Comparison of ENCODE assay signal across 1 cellular context in the genomic region with DNA sequence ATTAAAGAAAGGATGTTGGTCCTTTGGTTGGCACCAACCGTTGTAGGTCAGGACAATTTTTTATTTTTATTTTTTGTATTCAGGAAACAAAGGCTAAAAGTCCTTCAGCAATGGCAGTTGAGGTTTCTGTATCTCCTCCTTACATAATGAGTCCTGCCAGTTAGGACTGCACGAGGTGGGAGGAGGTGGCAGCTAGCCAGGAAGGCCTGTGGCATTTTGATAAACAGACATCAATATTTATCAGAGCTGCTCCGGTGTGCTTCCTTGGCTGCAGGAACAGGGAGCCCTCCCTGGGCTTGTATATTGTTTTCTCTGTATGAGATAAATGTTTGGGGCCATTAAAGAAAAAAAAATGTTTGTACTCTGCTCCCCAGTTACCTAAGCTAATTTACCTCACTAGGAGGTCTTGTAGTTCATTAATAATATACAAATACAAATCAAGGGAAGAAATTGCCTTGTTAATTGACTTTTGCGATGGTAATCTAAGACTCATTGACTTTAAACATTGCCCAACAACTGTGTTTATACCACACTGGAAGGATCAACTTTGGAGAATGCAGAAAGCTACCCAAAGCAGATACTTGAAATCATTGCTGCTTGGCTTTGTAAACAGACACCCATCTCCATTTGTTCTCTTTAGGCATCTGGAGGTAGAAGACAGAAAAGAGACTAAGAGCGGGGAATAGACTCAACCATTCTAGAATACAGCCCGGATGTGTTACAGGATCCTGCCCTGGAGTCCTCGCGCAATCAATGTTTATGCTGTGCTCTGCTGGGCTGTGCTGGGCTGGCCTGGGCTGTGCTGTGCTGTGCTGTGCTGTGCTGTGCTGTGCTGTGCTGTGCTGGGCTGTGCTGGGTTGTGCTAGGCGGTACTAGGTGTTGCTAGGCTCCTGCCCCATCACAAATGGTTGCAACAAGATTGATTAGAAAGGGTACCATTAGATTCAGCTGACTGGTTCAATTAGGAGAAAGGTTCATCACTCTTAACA.
TF ChIP-seq lines count a peak whose summit lies in the region.

No MANE protein-coding gene starts in this region.

TF ChIP-seq in K562, 482 proteins besides CTCF, POLR2A, EP300 and RAD21 (continues in another document):
- no peak for TF ChIP-seq ZNF23 (CRISPR knock-in tag; IDR thresholded peaks at IDR 0.05)
- TF ChIP-seq FIP1L1 (IDR thresholded peaks at IDR 0.05; ENCODE audit: low read depth, low read length, poor library complexity, severe bottlenecking): no peak
- TF ChIP-seq, protein P1, sequence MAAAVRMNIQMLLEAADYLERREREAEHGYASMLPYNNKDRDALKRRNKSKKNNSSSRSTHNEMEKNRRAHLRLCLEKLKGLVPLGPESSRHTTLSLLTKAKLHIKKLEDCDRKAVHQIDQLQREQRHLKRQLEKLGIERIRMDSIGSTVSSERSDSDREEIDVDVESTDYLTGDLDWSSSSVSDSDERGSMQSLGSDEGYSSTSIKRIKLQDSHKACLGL (CRISPR knock-in tag; IDR thresholded peaks at IDR 0.05; ENCODE audit: borderline replicate concordance, poor library complexity, severe bottlenecking): no peak
- no peak for TF ChIP-seq KLF6 (CRISPR knock-in tag; IDR thresholded peaks at IDR 0.05; ENCODE audit: borderline replicate concordance)
- no peak for TF ChIP-seq NR2F6 (CRISPR knock-in tag; IDR thresholded peaks at IDR 0.05)
- no peak for TF ChIP-seq E2F6 (IDR thresholded peaks at IDR 0.05; ENCODE audit: borderline replicate concordance in 1 of 2, extremely low read depth in 1 of 2, insufficient read depth in 1 of 2, insufficient read length in 1 of 2, low read depth in 1 of 2, low read length in 1 of 2, poor library complexity in 1 of 2, severe bottlenecking in 1 of 2)
- TF ChIP-seq SLC30A9 (CRISPR knock-in tag; IDR thresholded peaks at IDR 0.05): no peak
- no peak for TF ChIP-seq TAF15 (IDR thresholded peaks at IDR 0.05; ENCODE audit: low read depth, low read length)
- TF ChIP-seq ZNF263 (CRISPR knock-in tag; IDR thresholded peaks at IDR 0.05; ENCODE audit: borderline replicate concordance): no peak
- no peak for TF ChIP-seq POLR2H (tag; IDR thresholded peaks at IDR 0.05; ENCODE audit: low read depth)
- TF ChIP-seq RBM25 (IDR thresholded peaks at IDR 0.05; ENCODE audit: low read depth, low read length, severe bottlenecking): peak; percentile 60
- TF ChIP-seq PHF8 (IDR thresholded peaks at IDR 0.05; ENCODE audit: borderline replicate concordance, low read length): no peak
- TF ChIP-seq ZBTB7A (IDR thresholded peaks at IDR 0.05; ENCODE audit: borderline replicate concordance, control insufficient read depth, low read depth, low read length): no peak
- TF ChIP-seq NRF1 (conservative IDR thresholded peaks at IDR 0.05 in 1 of 2, IDR thresholded peaks at IDR 0.05 in 1 of 2): peak; percentile 46 to 47; a peak in 3 of 4 replicates
- no peak for TF ChIP-seq FUS (optimal IDR thresholded peaks at IDR 0.05; ENCODE audit: low read depth, low read length)
- TF ChIP-seq FOXK2 (conservative IDR thresholded peaks at IDR 0.05 in 1 of 2, IDR thresholded peaks at IDR 0.05 in 1 of 2; ENCODE audit: low read depth in 2 of 2): 0 out of 4 replicates have a peak, but pooled peaks of 1 of the 2 experiments have one; percentile 11
- TF ChIP-seq SAFB (IDR thresholded peaks at IDR 0.05; ENCODE audit: borderline replicate concordance, low read depth, low read length): no peak
- no peak for TF ChIP-seq TEAD1 (CRISPR knock-in tag; IDR thresholded peaks at IDR 0.05)
- TF ChIP-seq, protein P2, sequence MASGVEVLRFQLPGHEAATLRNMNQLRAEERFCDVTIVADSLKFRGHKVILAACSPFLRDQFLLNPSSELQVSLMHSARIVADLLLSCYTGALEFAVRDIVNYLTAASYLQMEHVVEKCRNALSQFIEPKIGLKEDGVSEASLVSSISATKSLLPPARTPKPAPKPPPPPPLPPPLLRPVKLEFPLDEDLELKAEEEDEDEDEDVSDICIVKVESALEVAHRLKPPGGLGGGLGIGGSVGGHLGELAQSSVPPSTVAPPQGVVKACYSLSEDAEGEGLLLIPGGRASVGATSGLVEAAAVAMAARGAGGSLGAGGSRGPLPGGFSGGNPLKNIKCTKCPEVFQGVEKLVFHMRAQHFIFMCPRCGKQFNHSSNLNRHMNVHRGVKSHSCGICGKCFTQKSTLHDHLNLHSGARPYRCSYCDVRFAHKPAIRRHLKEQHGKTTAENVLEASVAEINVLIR (CRISPR knock-in tag; IDR thresholded peaks at IDR 0.05): no peak
- TF ChIP-seq, protein P3, sequence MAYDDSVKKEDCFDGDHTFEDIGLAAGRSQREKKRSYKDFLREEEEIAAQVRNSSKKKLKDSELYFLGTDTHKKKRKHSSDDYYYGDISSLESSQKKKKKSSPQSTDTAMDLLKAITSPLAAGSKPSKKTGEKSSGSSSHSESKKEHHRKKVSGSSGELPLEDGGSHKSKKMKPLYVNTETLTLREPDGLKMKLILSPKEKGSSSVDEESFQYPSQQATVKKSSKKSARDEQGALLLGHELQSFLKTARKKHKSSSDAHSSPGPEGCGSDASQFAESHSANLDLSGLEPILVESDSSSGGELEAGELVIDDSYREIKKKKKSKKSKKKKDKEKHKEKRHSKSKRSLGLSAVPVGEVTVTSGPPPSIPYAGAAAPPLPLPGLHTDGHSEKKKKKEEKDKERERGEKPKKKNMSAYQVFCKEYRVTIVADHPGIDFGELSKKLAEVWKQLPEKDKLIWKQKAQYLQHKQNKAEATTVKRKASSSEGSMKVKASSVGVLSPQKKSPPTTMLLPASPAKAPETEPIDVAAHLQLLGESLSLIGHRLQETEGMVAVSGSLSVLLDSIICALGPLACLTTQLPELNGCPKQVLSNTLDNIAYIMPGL (CRISPR knock-in tag; IDR thresholded peaks at IDR 0.05): no peak
- TF ChIP-seq ZNF12 (CRISPR knock-in tag; IDR thresholded peaks at IDR 0.05): no peak
- TF ChIP-seq, protein P4, sequence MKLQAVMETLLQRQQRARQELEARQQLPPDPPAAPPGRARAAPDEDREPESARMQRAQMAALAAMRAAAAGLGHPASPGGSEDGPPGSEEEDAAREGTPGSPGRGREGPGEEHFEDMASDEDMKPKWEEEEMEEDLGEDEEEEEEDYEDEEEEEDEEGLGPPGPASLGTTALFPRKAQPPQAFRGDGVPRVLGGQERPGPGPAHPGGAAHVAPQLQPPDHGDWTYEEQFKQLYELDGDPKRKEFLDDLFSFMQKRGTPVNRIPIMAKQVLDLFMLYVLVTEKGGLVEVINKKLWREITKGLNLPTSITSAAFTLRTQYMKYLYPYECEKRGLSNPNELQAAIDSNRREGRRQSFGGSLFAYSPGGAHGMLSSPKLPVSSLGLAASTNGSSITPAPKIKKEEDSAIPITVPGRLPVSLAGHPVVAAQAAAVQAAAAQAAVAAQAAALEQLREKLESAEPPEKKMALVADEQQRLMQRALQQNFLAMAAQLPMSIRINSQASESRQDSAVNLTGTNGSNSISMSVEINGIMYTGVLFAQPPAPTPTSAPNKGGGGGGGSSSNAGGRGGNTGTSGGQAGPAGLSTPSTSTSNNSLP (IDR thresholded peaks at IDR 0.05; ENCODE audit: borderline replicate concordance, low read depth, low read length): no peak
- TF ChIP-seq SMARCC2 (IDR thresholded peaks at IDR 0.05; ENCODE audit: low read depth): peak; percentile 80; the same call in 1 of the 2 replicates
- no peak for TF ChIP-seq CREBBP (IDR thresholded peaks at IDR 0.05; ENCODE audit: low read depth, low read length)
- no peak for TF ChIP-seq ERF (CRISPR knock-in tag; IDR thresholded peaks at IDR 0.05)
- TF ChIP-seq ZNF324 (CRISPR knock-in tag; IDR thresholded peaks at IDR 0.05): no peak
- TF ChIP-seq HMG20B (CRISPR knock-in tag; IDR thresholded peaks at IDR 0.05): no peak
- peak; percentile 76 for TF ChIP-seq MBD2 (IDR thresholded peaks at IDR 0.05; ENCODE audit: borderline replicate concordance, low read depth)
- TF ChIP-seq, protein P5, sequence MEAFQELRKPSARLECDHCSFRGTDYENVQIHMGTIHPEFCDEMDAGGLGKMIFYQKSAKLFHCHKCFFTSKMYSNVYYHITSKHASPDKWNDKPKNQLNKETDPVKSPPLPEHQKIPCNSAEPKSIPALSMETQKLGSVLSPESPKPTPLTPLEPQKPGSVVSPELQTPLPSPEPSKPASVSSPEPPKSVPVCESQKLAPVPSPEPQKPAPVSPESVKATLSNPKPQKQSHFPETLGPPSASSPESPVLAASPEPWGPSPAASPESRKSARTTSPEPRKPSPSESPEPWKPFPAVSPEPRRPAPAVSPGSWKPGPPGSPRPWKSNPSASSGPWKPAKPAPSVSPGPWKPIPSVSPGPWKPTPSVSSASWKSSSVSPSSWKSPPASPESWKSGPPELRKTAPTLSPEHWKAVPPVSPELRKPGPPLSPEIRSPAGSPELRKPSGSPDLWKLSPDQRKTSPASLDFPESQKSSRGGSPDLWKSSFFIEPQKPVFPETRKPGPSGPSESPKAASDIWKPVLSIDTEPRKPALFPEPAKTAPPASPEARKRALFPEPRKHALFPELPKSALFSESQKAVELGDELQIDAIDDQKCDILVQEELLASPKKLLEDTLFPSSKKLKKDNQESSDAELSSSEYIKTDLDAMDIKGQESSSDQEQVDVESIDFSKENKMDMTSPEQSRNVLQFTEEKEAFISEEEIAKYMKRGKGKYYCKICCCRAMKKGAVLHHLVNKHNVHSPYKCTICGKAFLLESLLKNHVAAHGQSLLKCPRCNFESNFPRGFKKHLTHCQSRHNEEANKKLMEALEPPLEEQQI (IDR thresholded peaks at IDR 0.05): no peak
- TF ChIP-seq ZNF384 (IDR thresholded peaks at IDR 0.05; ENCODE audit: low read depth, low read length): 0 out of 2 replicates have a peak, but pooled peaks have one; percentile 24
- TF ChIP-seq XRCC4 (IDR thresholded peaks at IDR 0.05; ENCODE audit: extremely low read depth, insufficient read depth, insufficient read length): no peak
- no peak for TF ChIP-seq ESRRA (IDR thresholded peaks at IDR 0.05; ENCODE audit: borderline replicate concordance, low read depth)
- no peak for TF ChIP-seq ATF2 (CRISPR knock-in tag; IDR thresholded peaks at IDR 0.05)
- no peak for TF ChIP-seq POU5F1 (IDR thresholded peaks at IDR 0.05; ENCODE audit: borderline replicate concordance, low read depth, low read length, partially characterized antibody)
- no peak for TF ChIP-seq TSHZ1 (CRISPR knock-in tag; IDR thresholded peaks at IDR 0.05)
- no peak for TF ChIP-seq NCOA4 (IDR thresholded peaks at IDR 0.05; ENCODE audit: partially characterized antibody)
- TF ChIP-seq, protein P6, sequence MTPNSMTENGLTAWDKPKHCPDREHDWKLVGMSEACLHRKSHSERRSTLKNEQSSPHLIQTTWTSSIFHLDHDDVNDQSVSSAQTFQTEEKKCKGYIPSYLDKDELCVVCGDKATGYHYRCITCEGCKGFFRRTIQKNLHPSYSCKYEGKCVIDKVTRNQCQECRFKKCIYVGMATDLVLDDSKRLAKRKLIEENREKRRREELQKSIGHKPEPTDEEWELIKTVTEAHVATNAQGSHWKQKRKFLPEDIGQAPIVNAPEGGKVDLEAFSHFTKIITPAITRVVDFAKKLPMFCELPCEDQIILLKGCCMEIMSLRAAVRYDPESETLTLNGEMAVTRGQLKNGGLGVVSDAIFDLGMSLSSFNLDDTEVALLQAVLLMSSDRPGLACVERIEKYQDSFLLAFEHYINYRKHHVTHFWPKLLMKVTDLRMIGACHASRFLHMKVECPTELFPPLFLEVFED (CRISPR knock-in tag; conservative IDR thresholded peaks at IDR 0.05): no peak
- TF ChIP-seq CHD1 (IDR thresholded peaks at IDR 0.05; ENCODE audit: low read length): no peak
- TF ChIP-seq CBX1 (IDR thresholded peaks at IDR 0.05; ENCODE audit: low read depth): no peak
- no peak for TF ChIP-seq ZNF57 (CRISPR knock-in tag; IDR thresholded peaks at IDR 0.05)
- TF ChIP-seq ZNF551 (CRISPR knock-in tag; IDR thresholded peaks at IDR 0.05): no peak
- TF ChIP-seq TCF7L2 (IDR thresholded peaks at IDR 0.05; ENCODE audit: low read depth, low read length): no peak
- TF ChIP-seq ZNF143 (CRISPR knock-in tag; IDR thresholded peaks at IDR 0.05): no peak
- TF ChIP-seq ZNF644 (tag; IDR thresholded peaks at IDR 0.05; ENCODE audit: low read depth): no peak
- TF ChIP-seq BHLHE40 (IDR thresholded peaks at IDR 0.05; ENCODE audit: low read length): peak; percentile 90
- no peak for TF ChIP-seq FOXP1 (CRISPR knock-in tag; IDR thresholded peaks at IDR 0.05)
- no peak for TF ChIP-seq STAG1 (CRISPR knock-in tag; IDR thresholded peaks at IDR 0.05; ENCODE audit: borderline replicate concordance)
- 0 out of 2 replicates have a peak, but pooled peaks have one; percentile 28 for TF ChIP-seq ZNF311 (CRISPR knock-in tag; IDR thresholded peaks at IDR 0.05)
- TF ChIP-seq ARID1B (IDR thresholded peaks at IDR 0.05): peak; percentile 95
